ENCODE assay signal across 3 cellular contexts in genomic region chrX:137891431-137891830, GRCh38.
"Had no signal": no experiment of that assay in that cellular context is flagged by ENCODE, and none has a peak within 500 bp of the region (broad histone marks: within the 10 kb centered on the region; RNA-seq: fewer than 3 reads in every experiment).

No MANE protein-coding gene starts in this region.

- DNase-seq: GDM1, GF-D8 had no signal

- H3K4me3 ChIP-seq: GM12878 had no signal
